ENCODE assay signal across 19 cellular contexts in genomic region chr4:40179360-40179759, GRCh38. TPM values are rescaled to one million over a fixed set of nuclear protein-coding genes. Genes with fewer than 3 reads are reported as not detected.
"Had no signal": no experiment of that assay in that cellular context is flagged by ENCODE, and none has a peak within 500 bp of the region (broad histone marks: within the 10 kb centered on the region; RNA-seq: fewer than 3 reads in every experiment).

No MANE protein-coding gene starts in this region.

- H3K9ac ChIP-seq: neural progenitor cell had no signal

- H3K36me3 ChIP-seq: cardiac muscle cell, lower lobe of right lung, neural progenitor cell, ovary, prostate gland, upper lobe of left lung had no signal

- DNase-seq: activated CD4-positive, alpha-beta memory T cell treated with anti-CD3 and anti-CD28 coated beads for 36 hours; activated CD4-positive, alpha-beta T cell treated with anti-CD3 and anti-CD28 coated beads for 48 hours; activated CD4-positive, CD25-positive, alpha-beta regulatory T cell; activated effector memory CD4-positive, alpha-beta T cell treated with anti-CD3 and anti-CD28 coated beads, Interleukin-2, amount 50 U/mL, for 16 hours; activated naive CD4-positive, alpha-beta T cell treated with anti-CD3 and anti-CD28 coated beads, Interleukin-2, amount 10 ng/mL, durations not matched to agents 7 days and 5 days; foreskin melanocyte; lower lobe of right lung; naive thymus-derived CD8-positive, alpha-beta T cell; ovary; stimulated activated CD4-positive, alpha-beta T cell treated with anti-CD3 and anti-CD28 coated beads, Interleukin-12 subunit alpha, Interleukin-12 subunit beta, amount 100 ng/mL, for 4 hours; stimulated activated CD4-positive, alpha-beta T cell treated with anti-CD3 and anti-CD28 coated beads, Interleukin-4, amount 100 ng/mL, for 4 hours; stimulated activated naive CD8-positive, alpha-beta T cell treated with anti-CD3 and anti-CD28 coated beads, Interleukin-15, Interleukin-2, amounts not matched to agents 100 U/mL and 50 U/mL, for 24 hours; T-helper 17 cell; upper lobe of left lung had no signal

- H3K4me3 ChIP-seq: cardiac muscle cell, lower lobe of right lung, neural progenitor cell, ovary, prostate gland, upper lobe of left lung had no signal

- H3K27me3 ChIP-seq: cardiac muscle cell, neural progenitor cell, ovary, upper lobe of left lung had no signal

- H3K27ac ChIP-seq: cardiac muscle cell, lower lobe of right lung, neural progenitor cell, ovary, upper lobe of left lung had no signal

- H3K4me2 ChIP-seq: neural progenitor cell had no signal

- ATAC-seq: left lobe of liver; lower lobe of right lung; naive thymus-derived CD8-positive, alpha-beta T cell; stimulated activated naive CD8-positive, alpha-beta T cell treated with anti-CD3 and anti-CD28 coated beads, Interleukin-15, Interleukin-2, amounts not matched to agents 100 U/mL and 50 U/mL, for 24 hours; T-helper 17 cell had no signal

- H3K4me1 ChIP-seq: lower lobe of right lung, prostate gland, upper lobe of left lung had no signal

- H3K9me3 ChIP-seq: lower lobe of right lung, ovary, prostate gland, upper lobe of left lung had no signal

RNA-seq across cellular contexts. Expression of gene RHOH, which starts 17.5 kb away (rescaled TPM):
- total RNA-seq: cardiac muscle cell, kidney epithelial cell had no signal
- polyA plus RNA-seq: cardiac muscle cell had no signal
